ENCODE assay signal across 19 cellular contexts in the genomic region with DNA sequence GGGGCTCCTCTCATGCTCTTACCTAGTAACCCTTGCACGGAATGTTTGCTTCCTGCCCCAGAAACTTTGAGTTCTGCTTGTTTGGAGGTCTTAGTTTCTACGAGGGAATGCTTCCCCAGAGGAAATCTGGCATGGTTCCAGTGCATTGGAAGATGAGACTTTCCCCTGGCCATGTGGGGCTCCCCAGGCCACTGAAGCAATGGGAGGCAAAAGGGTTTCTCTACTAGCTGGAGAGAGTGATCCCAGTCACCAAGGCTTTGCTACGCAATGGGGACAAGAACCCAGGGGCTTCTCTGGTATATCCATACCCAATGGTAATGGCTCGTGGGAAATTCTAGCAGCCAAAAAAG. TPM values are rescaled to one million over a fixed set of nuclear protein-coding genes. Genes with fewer than 3 reads are reported as not detected.
DNase-seq lines count a peak whose midpoint lies in the region; ATAC-seq, FAIRE-seq and TF ChIP-seq lines count a peak whose summit lies in the region.
"Had no signal": no experiment of that assay in that cellular context is flagged by ENCODE, and none has a peak within 500 bp of the region (broad histone marks: within the 10 kb centered on the region; RNA-seq: fewer than 3 reads in every experiment).

No MANE protein-coding gene starts in this region.

- peaks cover 13% of the 10 kb centered on the region for H3K4me1 Mint-ChIP-seq in activated naive CD8-positive, alpha-beta T cell (ENCODE audit: low read depth)
- H3K4me1 Mint-ChIP-seq in activated naive CD8-positive, alpha-beta T cell treated with anti-CD3 and anti-CD28 coated beads, Interleukin-2, amount 50 U/mL, for 24 hours: peaks cover 13% of the 10 kb centered on the region
- H3K4me1 Mint-ChIP-seq in activated B cell treated with CpG ODN at 0.5 μM for 24 hours: peaks cover 45% of the 10 kb centered on the region
- peaks cover 11 to 13% of the 10 kb centered on the region in 2 donors for H3K4me1 Mint-ChIP-seq in natural killer cell treated with Interleukin-12 subunit alpha and Interleukin-12 subunit beta and Interleukin-15 and Interleukin-18, amount 100 ng/mL, for 72 hours (ENCODE audit: low read depth in 2 of 2)

- peaks cover 4% of the 10 kb centered on the region for H3K27me3 Mint-ChIP-seq in activated naive CD8-positive, alpha-beta T cell
- H3K27me3 Mint-ChIP-seq in activated naive CD8-positive, alpha-beta T cell treated with anti-CD3 and anti-CD28 coated beads, Interleukin-2, amount 50 U/mL, for 24 hours: peaks cover 16% of the 10 kb centered on the region
- peaks cover 3% of the 10 kb centered on the region for H3K27me3 Mint-ChIP-seq in activated B cell treated with CpG ODN at 0.5 μM for 24 hours
- H3K27me3 Mint-ChIP-seq in natural killer cell treated with Interleukin-12 subunit alpha and Interleukin-12 subunit beta and Interleukin-15 and Interleukin-18, amount 100 ng/mL, for 72 hours: peaks cover 29 to 38% of the 10 kb centered on the region in 2 donors

- no peak overlapping the region for H3K27ac Mint-ChIP-seq in activated naive CD8-positive, alpha-beta T cell
- no peak overlapping the region for H3K27ac Mint-ChIP-seq in activated naive CD8-positive, alpha-beta T cell treated with anti-CD3 and anti-CD28 coated beads, Interleukin-2, amount 50 U/mL, for 24 hours
- H3K27ac Mint-ChIP-seq in activated B cell treated with CpG ODN at 0.5 μM for 24 hours: peak overlapping the region; percentile 32
- H3K27ac Mint-ChIP-seq in natural killer cell treated with Interleukin-12 subunit alpha and Interleukin-12 subunit beta and Interleukin-15 and Interleukin-18, amount 100 ng/mL, for 72 hours: no peak overlapping the region

- WGBS in spleen, 5 donors: 66 to 80% (median 72%) methylated on average over 4 of the region's 4 CpGs
- WGBS in mammary epithelial cell (ENCODE audit: low coverage, missing lambda C conversion rate): 75% methylated on average over 4 of the region's 4 CpGs

- peak overlapping the region in 1 of 8 donors; percentile 1 for H3K4me3 ChIP-seq in spleen
- H3K4me3 ChIP-seq in mammary epithelial cell (replicated peaks in 1 of 3; ENCODE audit: insufficient read depth in 1 of 3, low read depth in 2 of 3, low read length in 3 of 3): no peak overlapping the region
- H3K4me3 ChIP-seq: MG63 had no signal

- H3K4me1 ChIP-seq in spleen (peaks cover 0 to 45% (median 28%) of the 10 kb centered on the region in 6 donors), mammary epithelial cell (ENCODE audit: insufficient read depth, low read length) (no peaks in the 10 kb centered on the region)

- H3K36me3 ChIP-seq in KOPT-K1 (ENCODE audit: insufficient read depth, low read length) (no peaks in the 10 kb centered on the region), spleen (no peaks in the 10 kb centered on the region), mammary epithelial cell (ENCODE audit: insufficient read depth, low read length) (no peaks in the 10 kb centered on the region)
- H3K36me3 ChIP-seq: MG63 had no signal

- CTCF ChIA-PET in activated B cell treated with CpG ODN at 0.5 μM for 24 hours (lab: Charles Lee) (interaction anchor here (0.7 to 1.2 kb wide), 3 partner anchors 15 to 99 kb away, joined by 3 to 4 read pairs (median 3); no protein-coding TSS in a partner anchor), mammary epithelial cell (lab: Charles Lee; ENCODE audit: low non-redundant PET) (no interaction called here)

- no peaks in the 10 kb centered on the region for H3K79me2 ChIP-seq in mammary epithelial cell (ENCODE audit: insufficient read depth, low read length)

- BruUV-seq in mammary epithelial cell (replicated peaks; lab: Mats Ljungman, UMichigan): no TSS peak

- no peak for DNase-seq in activated naive CD8-positive, alpha-beta T cell treated with anti-CD3 and anti-CD28 coated beads, Interleukin-2, amount 50 U/mL, for 24 hours
- DNase-seq in activated B cell treated with CpG ODN at 0.5 μM for 24 hours (no peak), spleen (peak; percentile 16), mammary epithelial cell (no peak), H54 (ENCODE audit: insufficient read length, low spot score) (no peak)
- no peak for DNase-seq in natural killer cell treated with Interleukin-12 subunit alpha and Interleukin-12 subunit beta and Interleukin-15 and Interleukin-18, amount 100 ng/mL, for 72 hours (ENCODE audit: low spot score)
- DNase-seq: KG1, MG63, NCI-H1105, NCI-H2029 treated with DMSO at 0.1 percent for 48 hours, NCI-H2227 treated with DMSO at 0.1 percent for 48 hours, NCI-H524 treated with DMSO at 0.1 percent for 48 hours, SK-N-SH had no signal

- H4K20me1 ChIP-seq in mammary epithelial cell (ENCODE audit: insufficient read depth, low read length): no peaks in the 10 kb centered on the region

- H3K27me3 ChIP-seq in spleen (replicated peaks in 1 of 7) (peaks cover 0 to 29% (median 0%) of the 10 kb centered on the region in 7 donors), mammary epithelial cell (ENCODE audit: insufficient read depth, low read length) (peaks cover 3% of the 10 kb centered on the region)
- H3K27me3 ChIP-seq: MG63 had no signal

- intact Hi-C loops in activated B cell treated with CpG ODN at 0.5 μM for 24 hours (cut with micrococcal nuclease): no loop called here
- intact Hi-C loops in spleen (cut with DNase I; ENCODE audit: low total_unique reads): no loop called here
- intact Hi-C loops in mammary epithelial cell (cut with micrococcal nuclease): no loop called here

- no peaks in the 10 kb centered on the region for H3K9me3 Mint-ChIP-seq in activated naive CD8-positive, alpha-beta T cell (ENCODE audit: low read depth)
- H3K9me3 Mint-ChIP-seq in activated naive CD8-positive, alpha-beta T cell treated with anti-CD3 and anti-CD28 coated beads, Interleukin-2, amount 50 U/mL, for 24 hours: no peaks in the 10 kb centered on the region
- no peaks in the 10 kb centered on the region for H3K9me3 Mint-ChIP-seq in activated B cell treated with CpG ODN at 0.5 μM for 24 hours
- no peaks in the 10 kb centered on the region for H3K9me3 Mint-ChIP-seq in natural killer cell treated with Interleukin-12 subunit alpha and Interleukin-12 subunit beta and Interleukin-15 and Interleukin-18, amount 100 ng/mL, for 72 hours

- H3K36me3 Mint-ChIP-seq in activated naive CD8-positive, alpha-beta T cell: no peaks in the 10 kb centered on the region
- peaks cover 1% of the 10 kb centered on the region for H3K36me3 Mint-ChIP-seq in activated naive CD8-positive, alpha-beta T cell treated with anti-CD3 and anti-CD28 coated beads, Interleukin-2, amount 50 U/mL, for 24 hours (ENCODE audit: low read depth)
- H3K36me3 Mint-ChIP-seq in activated B cell treated with CpG ODN at 0.5 μM for 24 hours (ENCODE audit: low read depth): no peaks in the 10 kb centered on the region
- no peaks in the 10 kb centered on the region for H3K36me3 Mint-ChIP-seq in natural killer cell treated with Interleukin-12 subunit alpha and Interleukin-12 subunit beta and Interleukin-15 and Interleukin-18, amount 100 ng/mL, for 72 hours

- in situ Hi-C loops in mammary epithelial cell (cut with MboI; ENCODE audit: low sequenced_read_pairs in 2 of 2): loop anchor here (25.0 kb wide), 1 partner anchor 748 kb away; no protein-coding TSS in a partner anchor

- H3K9me3 ChIP-seq in KOPT-K1 (ENCODE audit: insufficient read depth, low read length, poor library complexity, severe bottlenecking): no peaks in the 10 kb centered on the region
- H3K9me3 ChIP-seq in spleen: no peaks in the 10 kb centered on the region
- no peaks in the 10 kb centered on the region for H3K9me3 ChIP-seq in mammary epithelial cell (replicated peaks; ENCODE audit: insufficient read depth, low read length)
- H3K9me3 ChIP-seq: MG63, SK-N-SH had no signal

- dilution Hi-C loops in mammary epithelial cell (cut with HindIII; ENCODE audit: low sequenced_read_pairs): no loop called here

- TF ChIP-seq CTCF in activated B cell treated with CpG ODN at 0.5 μM for 24 hours (IDR thresholded peaks at IDR 0.05): no peak
- TF ChIP-seq CTCF in spleen (IDR thresholded peaks at IDR 0.05 in 8 of 11, conservative IDR thresholded peaks at IDR 0.05 in 3 of 11): no peak
- TF ChIP-seq CTCF in mammary epithelial cell (conservative IDR thresholded peaks at IDR 0.05 in 1 of 2, IDR thresholded peaks at IDR 0.05 in 1 of 2; ENCODE audit: extremely low read depth in 1 of 2, insufficient read depth in 1 of 2, low read depth in 1 of 2, low read length in 2 of 2): no peak

- no peak for FAIRE-seq in H54 (lab: Jason Lieb, UNC)
- FAIRE-seq: GM12892 had no signal

- H3K4me2 ChIP-seq in mammary epithelial cell (ENCODE audit: insufficient read depth, low read depth, low read length): no peak overlapping the region
- H3K4me2 ChIP-seq: SK-N-SH had no signal

- no peak for ATAC-seq in activated naive CD8-positive, alpha-beta T cell treated with anti-CD3 and anti-CD28 coated beads, Interleukin-2, amount 50 U/mL, for 24 hours
- no peak for ATAC-seq in activated B cell treated with CpG ODN at 0.5 μM for 24 hours (ENCODE audit: low read depth)
- ATAC-seq in natural killer cell treated with Interleukin-12 subunit alpha and Interleukin-12 subunit beta and Interleukin-15 and Interleukin-18, amount 100 ng/mL, for 72 hours: no peak
- ATAC-seq: Panc1, Right ventricle myocardium inferior had no signal

- TF ChIP-seq POLR2A in spleen (IDR thresholded peaks at IDR 0.05): no peak
- TF ChIP-seq POLR2A in H54 (IDR thresholded peaks at IDR 0.05; ENCODE audit: low read depth, low read length): no peak

- POLR2A ChIA-PET in activated B cell treated with CpG ODN at 0.5 μM for 24 hours (lab: Charles Lee): interaction anchor here (0.7 to 1.8 kb wide), 4 partner anchors 10 to 135 kb away, joined by 3 to 13 read pairs (median 3); a partner anchor contains a TSS

- H2AFZ ChIP-seq in mammary epithelial cell (ENCODE audit: low read depth, low read length): no peak overlapping the region

- peak overlapping the region; percentile 58 for H3K4me3 Mint-ChIP-seq in activated naive CD8-positive, alpha-beta T cell
- no peak overlapping the region for H3K4me3 Mint-ChIP-seq in activated naive CD8-positive, alpha-beta T cell treated with anti-CD3 and anti-CD28 coated beads, Interleukin-2, amount 50 U/mL, for 24 hours
- H3K4me3 Mint-ChIP-seq in activated B cell treated with CpG ODN at 0.5 μM for 24 hours: peak overlapping the region; percentile 75
- no peak overlapping the region for H3K4me3 Mint-ChIP-seq in natural killer cell treated with Interleukin-12 subunit alpha and Interleukin-12 subunit beta and Interleukin-15 and Interleukin-18, amount 100 ng/mL, for 72 hours

- H3K27ac ChIP-seq in KOPT-K1 (ENCODE audit: low read depth, low read length, poor library complexity, severe bottlenecking) (peak overlapping the region; percentile 19), spleen (peak overlapping the region in 3 of 8 donors; percentile 16 to 38 (median 19)), mammary epithelial cell (ENCODE audit: insufficient read depth, low read depth, low read length) (no peak overlapping the region)
- H3K27ac ChIP-seq: C4-2B had no signal

- no peak overlapping the region for H3K9ac ChIP-seq in mammary epithelial cell (ENCODE audit: insufficient read depth, low read length)
- H3K9ac ChIP-seq: SK-N-SH had no signal

RNA-seq across cellular contexts. Expression of a gene that starts 44.2 kb away (rescaled TPM):
- total RNA-seq in activated B cell treated with CpG ODN at 0.5 μM for 24 hours: 2,996 and 3,448 TPM in 2 replicates
- 1,000 to 10,000 TPM in 6 of 7 donors, 100 to 1,000 TPM in 1; 911 to 1,835 (median 1,346) TPM for total RNA-seq in spleen
- polyA plus RNA-seq in spleen: 1,000 to 10,000 TPM; 3,289 to 6,164 (median 6,022) TPM
- total RNA-seq in natural killer cell treated with Interleukin-12 subunit alpha and Interleukin-12 subunit beta and Interleukin-15 and Interleukin-18, amount 100 ng/mL, for 72 hours: 1,000 to 10,000 TPM; 1,132 to 1,133 TPM
- total RNA-seq in mammary epithelial cell: 1,000 to 10,000 TPM in 1 of 2 donors, 100 to 1,000 TPM in 1; 686 to 1,631 TPM
- 2,092 TPM for polyA plus RNA-seq in mammary epithelial cell
- 770 TPM for polyA minus RNA-seq in mammary epithelial cell

Comparison
In these comparisons a context has a peak if more than half of its experiments do, and no peak if none do; other contexts are left out.
1. H3K4me3 Mint-ChIP-seq: peak in activated naive CD8-positive, alpha-beta T cell (single experiment) and activated B cell treated with CpG ODN at 0.5 μM for 24 hours (single experiment); none in activated naive CD8-positive, alpha-beta T cell treated with anti-CD3 and anti-CD28 coated beads, Interleukin-2, amount 50 U/mL, for 24 hours (single experiment) and natural killer cell treated with Interleukin-12 subunit alpha and Interleukin-12 subunit beta and Interleukin-15 and Interleukin-18, amount 100 ng/mL, for 72 hours (single experiment).